Comparison of ENCODE assay signal across 8 cellular contexts in genomic region chr5:108381955-108382783, GRCh38. TPM values are rescaled to one million over a fixed set of nuclear protein-coding genes. Genes with fewer than 3 reads are reported as not detected.
DNase-seq lines count a peak whose midpoint lies in the region; ATAC-seq, FAIRE-seq and TF ChIP-seq lines count a peak whose summit lies in the region.

TSS of gene FBXL17 (minus strand) at chr5:108382098.

- H3K27ac Mint-ChIP-seq in T-helper 2 cell treated with Interferon-gamma antibody and Interleukin-4, amounts not matched to agents 5 μg/mL and 100 μg/mL, for 36 hours, result peak within 1 kb of the TSS; percentile 93
- H3K27ac Mint-ChIP-seq in astrocyte (ENCODE audit: unreplicated experiment), result peak within 1 kb of the TSS; percentile 83

- peak within 1 kb of the TSS; percentile 92 for H3K4me3 Mint-ChIP-seq in T-helper 2 cell treated with Interferon-gamma antibody and Interleukin-4, amounts not matched to agents 5 μg/mL and 100 μg/mL, for 36 hours
- peak within 1 kb of the TSS; percentile 86 for H3K4me3 Mint-ChIP-seq in astrocyte (ENCODE audit: unreplicated experiment)

- peak within 1 kb of the TSS; percentile 73 for H2AFZ ChIP-seq in astrocyte (ENCODE audit: low read depth, low read length)

- peaks cover 16% of the 10 kb centered on the region for H3K79me2 ChIP-seq in astrocyte (ENCODE audit: insufficient read depth, low read length)

- peaks cover 4% of the 10 kb centered on the region for H3K9me3 Mint-ChIP-seq in T-helper 2 cell treated with Interferon-gamma antibody and Interleukin-4, amounts not matched to agents 5 μg/mL and 100 μg/mL, for 36 hours
- no peaks in the 10 kb centered on the region for H3K9me3 Mint-ChIP-seq in astrocyte (ENCODE audit: unreplicated experiment)

- peak within 1 kb of the TSS; percentile 93 for H3K9ac ChIP-seq in astrocyte (ENCODE audit: low read length)

- H3K4me3 ChIP-seq in astrocyte (ENCODE audit: insufficient read depth, low read depth, low read length), result peak within 1 kb of the TSS; percentile 72

- peaks cover 12% of the 10 kb centered on the region for H3K36me3 Mint-ChIP-seq in T-helper 2 cell treated with Interferon-gamma antibody and Interleukin-4, amounts not matched to agents 5 μg/mL and 100 μg/mL, for 36 hours (ENCODE audit: low read depth)
- peaks cover 4% of the 10 kb centered on the region for H3K36me3 Mint-ChIP-seq in astrocyte (ENCODE audit: low read depth, unreplicated experiment)

- H3K27me3 ChIP-seq in astrocyte (ENCODE audit: insufficient read depth, low read length), result no peaks in the 10 kb centered on the region

- H3K4me2 ChIP-seq in astrocyte (ENCODE audit: low read length), result peak within 1 kb of the TSS; percentile 82

- H3K27ac ChIP-seq in astrocyte (ENCODE audit: low read depth, low read length), result peak within 1 kb of the TSS; percentile 89

- H3K9me3 ChIP-seq in astrocyte (ENCODE audit: insufficient read depth, low read depth, low read length), result no peaks in the 10 kb centered on the region

- H4K20me1 ChIP-seq in astrocyte (ENCODE audit: insufficient read depth, low read length), result peaks cover 4% of the 10 kb centered on the region

- ATAC-seq in GM18499 (IDR thresholded peaks at IDR 0.05; ENCODE audit: insufficient read depth, unreplicated experiment), result peak; percentile 77
- ATAC-seq in HG02938 (IDR thresholded peaks at IDR 0.05; ENCODE audit: unreplicated experiment), result peak; percentile 70

- TF ChIP-seq CTCF in astrocyte (IDR thresholded peaks at IDR 0.05; ENCODE audit: insufficient read depth, low read depth, low read length), result no peak

- peak; percentile 83 to 84 for DNase-seq in NCI-H1930 (lab: John Stamatoyannopoulos, UW)
- DNase-seq in T-helper 2 cell treated with Interferon-gamma antibody and Interleukin-4, amounts not matched to agents 5 μg/mL and 100 μg/mL, for 36 hours (ENCODE audit: low spot score), result peak; percentile 92
- DNase-seq in astrocyte (ENCODE audit: low read depth), result peak; percentile 84
- DNase-seq in hepatic stellate cell (ENCODE audit: low spot score), result peak; percentile 82
- DNase-seq in renal cortical epithelial cell (ENCODE audit: low read depth), result peak; percentile 85
- DNase-seq in cerebellar nuclear complex (lab: John Stamatoyannopoulos, UW), result no peak

- H3K27me3 Mint-ChIP-seq in T-helper 2 cell treated with Interferon-gamma antibody and Interleukin-4, amounts not matched to agents 5 μg/mL and 100 μg/mL, for 36 hours (ENCODE audit: low read depth), result no peaks in the 10 kb centered on the region
- H3K27me3 Mint-ChIP-seq in astrocyte (ENCODE audit: low read depth, unreplicated experiment), result no peaks in the 10 kb centered on the region

- peaks cover 5% of the 10 kb centered on the region for H3K4me1 ChIP-seq in astrocyte (ENCODE audit: insufficient read depth, low read length)

- H3K36me3 ChIP-seq in astrocyte (ENCODE audit: insufficient read depth, low read length), result no peaks in the 10 kb centered on the region

- FAIRE-seq in astrocyte (lab: Jason Lieb, UNC), result no peak

- peaks cover 33% of the 10 kb centered on the region for H3K4me1 Mint-ChIP-seq in T-helper 2 cell treated with Interferon-gamma antibody and Interleukin-4, amounts not matched to agents 5 μg/mL and 100 μg/mL, for 36 hours (ENCODE audit: low read depth)
- H3K4me1 Mint-ChIP-seq in astrocyte (ENCODE audit: low read depth, unreplicated experiment), result peaks cover 22% of the 10 kb centered on the region

RNA-seq across cellular contexts. Expression of gene FBXL17, which starts in this region (rescaled TPM):
- total RNA-seq in astrocyte, result 12.2 and 12.7 TPM in 2 replicates
- total RNA-seq in renal cortical epithelial cell, result 14.2 and 19.1 TPM in 2 replicates

Comparison
In these comparisons a context has a peak if more than half of its experiments do, and no peak if none do; other contexts are left out.
1. DNase-seq: peak in NCI-H1930 (2 of 2), T-helper 2 cell treated with Interferon-gamma antibody and Interleukin-4, amounts not matched to agents 5 μg/mL and 100 μg/mL, for 36 hours (single experiment), astrocyte (single experiment), hepatic stellate cell (single experiment) and renal cortical epithelial cell (single experiment); none in cerebellar nuclear complex (0 of 2).